ENCODE assay signal across 4 cellular contexts in genomic region chr2:172599917-172600316, GRCh38.
TF ChIP-seq lines count a peak whose summit lies in the region.

No MANE protein-coding gene starts in this region.

TF ChIP-seq in SK-N-SH, 30 proteins besides CTCF, POLR2A, EP300 and RAD21:
- TF ChIP-seq NFIC (IDR thresholded peaks at IDR 0.05; ENCODE audit: borderline replicate concordance) (no peak), FOSL2 (IDR thresholded peaks at IDR 0.05; ENCODE audit: borderline replicate concordance, low read depth) (no peak), REST (IDR thresholded peaks at IDR 0.05; ENCODE audit: low read depth, low read length) (no peak), FOXM1 (IDR thresholded peaks at IDR 0.05; ENCODE audit: low read depth) (no peak), FOXJ3 (CRISPR knock-in tag; IDR thresholded peaks at IDR 0.05) (no peak), SIN3A (IDR thresholded peaks at IDR 0.05; ENCODE audit: borderline replicate concordance, low read depth, low read length) (no peak), EZH2phosphoT487 (IDR thresholded peaks at IDR 0.05; ENCODE audit: borderline replicate concordance, low read depth) (no peak), MAX (IDR thresholded peaks at IDR 0.05; ENCODE audit: low read depth) (no peak), SMC3 (IDR thresholded peaks at IDR 0.05; ENCODE audit: low read depth, low read length) (no peak)

TF ChIP-seq in SK-N-SH treated with all-trans-retinoic acid at 6 μM for 48 hours, 23 proteins besides CTCF, POLR2A, EP300 and RAD21:
- no peak for TF ChIP-seq ZFP3 (CRISPR knock-in tag; IDR thresholded peaks at IDR 0.05)
- TF ChIP-seq ZNF8 (CRISPR knock-in tag; IDR thresholded peaks at IDR 0.05): no peak
- TF ChIP-seq GLIS3 (CRISPR knock-in tag; IDR thresholded peaks at IDR 0.05): no peak
- no peak for TF ChIP-seq PPARA (CRISPR knock-in tag; IDR thresholded peaks at IDR 0.05; ENCODE audit: borderline replicate concordance)
- TF ChIP-seq ZNF565 (CRISPR knock-in tag; conservative IDR thresholded peaks at IDR 0.05; ENCODE audit: low read depth): no peak
- TF ChIP-seq ZC3H10 (CRISPR knock-in tag; IDR thresholded peaks at IDR 0.05): no peak

TF ChIP-seq in A549, 52 proteins besides CTCF, POLR2A, EP300 and RAD21:
- TF ChIP-seq FOSB (CRISPR knock-in tag; IDR thresholded peaks at IDR 0.05): no peak
- peak; percentile 26 for TF ChIP-seq MAFK (IDR thresholded peaks at IDR 0.05; ENCODE audit: partially characterized antibody)

TF ChIP-seq in endothelial cell of umbilical vein, 7 proteins besides CTCF, POLR2A, EP300 and RAD21:
- TF ChIP-seq MAX (IDR thresholded peaks at IDR 0.05; ENCODE audit: insufficient read depth, insufficient read length) (no peak), JUN (IDR thresholded peaks at IDR 0.05; ENCODE audit: borderline replicate concordance, insufficient read depth, insufficient read length, low read depth) (no peak), FOS (IDR thresholded peaks at IDR 0.05; ENCODE audit: borderline replicate concordance, insufficient read depth, low read length) (no peak), EZH2 (IDR thresholded peaks at IDR 0.05; ENCODE audit: borderline replicate concordance, low read depth, low read length, severe bottlenecking) (no peak), MYC (IDR thresholded peaks at IDR 0.05; ENCODE audit: low read depth, low read length) (no peak), POLR2AphosphoS5 (IDR thresholded peaks at IDR 0.05; ENCODE audit: insufficient read depth, low read depth, low read length) (no peak), GATA2 (IDR thresholded peaks at IDR 0.05; ENCODE audit: insufficient read depth, insufficient read length, low read depth, low read length) (no peak)
